ENCODE assay signal across 18 cellular contexts in genomic region chr4:152598454-152598853, GRCh38.
DNase-seq lines count a peak whose midpoint lies in the region; ATAC-seq, FAIRE-seq and TF ChIP-seq lines count a peak whose summit lies in the region.
"Had no signal": no experiment of that assay in that cellular context is flagged by ENCODE, and none has a peak within 500 bp of the region (broad histone marks: within the 10 kb centered on the region; RNA-seq: fewer than 3 reads in every experiment).

No MANE protein-coding gene starts in this region.

- DNase-seq in GM12891 (ENCODE audit: insufficient read length, low spot score) = no peak
- DNase-seq in GM19239 (ENCODE audit: insufficient read length, low spot score) = no peak
- no peak for DNase-seq in mucosa of descending colon
- no peak for DNase-seq in activated naive CD4-positive, alpha-beta T cell treated with anti-CD3 and anti-CD28 coated beads, Interleukin-2, amount 50 U/mL, for 72 hours (ENCODE audit: low spot score in 2 of 2)
- DNase-seq in natural killer cell = no peak
- DNase-seq in stimulated activated CD4-positive, alpha-beta T cell treated with anti-CD3 and anti-CD28 coated beads, Interleukin-1b, Interleukin-23, amount 100 ng/mL, for 48 hours = no peak
- DNase-seq: C1 segment of cervical spinal cord; Calu3; CD4-positive, alpha-beta T cell; DMS 273 treated with DMSO at 0.1 percent for 48 hours; DND-41; GDM1 had no signal

- no peaks in the 10 kb centered on the region for H3K36me3 ChIP-seq in endocrine pancreas (ENCODE audit: control insufficient read depth, insufficient read depth, low read length)
- no peaks in the 10 kb centered on the region for H3K36me3 ChIP-seq in mucosa of descending colon (ENCODE audit: low read depth)

- no peak overlapping the region for H3K27ac Mint-ChIP-seq in activated naive CD4-positive, alpha-beta T cell treated with anti-CD3 and anti-CD28 coated beads, Interleukin-2, amount 50 U/mL, for 72 hours
- H3K27ac Mint-ChIP-seq in natural killer cell = no peak overlapping the region
- H3K27ac Mint-ChIP-seq: B cell; CD4-positive, alpha-beta T cell had no signal

- ATAC-seq in mucosa of descending colon (peak; percentile 51), natural killer cell (no peak)
- ATAC-seq in activated naive CD4-positive, alpha-beta T cell treated with anti-CD3 and anti-CD28 coated beads, Interleukin-2, amount 50 U/mL, for 72 hours = no peak
- ATAC-seq: HCT116 had no signal

- no peak for TF ChIP-seq CTCF in mucosa of descending colon (IDR thresholded peaks at IDR 0.05)
- no peak for TF ChIP-seq CTCF in natural killer cell (IDR thresholded peaks at IDR 0.05)

- H3K27me3 ChIP-seq in endocrine pancreas (ENCODE audit: control insufficient read depth, insufficient read depth, low read length) = no peaks in the 10 kb centered on the region

- H3K4me3 Mint-ChIP-seq in natural killer cell = no peak overlapping the region
- H3K4me3 Mint-ChIP-seq: B cell; CD4-positive, alpha-beta T cell had no signal

- intact Hi-C loops in mucosa of descending colon (cut with DNase I, micrococcal nuclease) = no loop called here
- intact Hi-C loops in natural killer cell (cut with micrococcal nuclease) = no loop called here

- peak; percentile 26 for FAIRE-seq in GM12891 (lab: Jason Lieb, UNC)
- peak; percentile 72 for FAIRE-seq in GM19239 (lab: Jason Lieb, UNC)
- FAIRE-seq: A204.1, H54, HTR-8/SVneo had no signal

- no peaks in the 10 kb centered on the region for H3K9me3 ChIP-seq in endocrine pancreas (ENCODE audit: control insufficient read depth, low read length)
- H3K9me3 ChIP-seq in mucosa of descending colon = no peaks in the 10 kb centered on the region

- H3K4me1 ChIP-seq in endocrine pancreas (ENCODE audit: control insufficient read depth, insufficient read depth, low read length) = peaks cover 5% of the 10 kb centered on the region
- H3K4me1 ChIP-seq in mucosa of descending colon (ENCODE audit: low read depth) = no peaks in the 10 kb centered on the region

- peak overlapping the region; percentile 41 for H3K4me3 ChIP-seq in endocrine pancreas (ENCODE audit: control insufficient read depth, insufficient read depth, low read length)
- H3K4me3 ChIP-seq in mucosa of descending colon = no peak overlapping the region

- H3K36me3 Mint-ChIP-seq in activated naive CD4-positive, alpha-beta T cell treated with anti-CD3 and anti-CD28 coated beads, Interleukin-2, amount 50 U/mL, for 72 hours = no peaks in the 10 kb centered on the region
- no peaks in the 10 kb centered on the region for H3K36me3 Mint-ChIP-seq in natural killer cell

- no peaks in the 10 kb centered on the region for H3K4me1 Mint-ChIP-seq in natural killer cell

- no peak overlapping the region for H3K9ac ChIP-seq in endocrine pancreas (ENCODE audit: control insufficient read depth, insufficient read depth, low read length)

- no peaks in the 10 kb centered on the region for H3K9me3 Mint-ChIP-seq in activated naive CD4-positive, alpha-beta T cell treated with anti-CD3 and anti-CD28 coated beads, Interleukin-2, amount 50 U/mL, for 72 hours
- H3K9me3 Mint-ChIP-seq in natural killer cell = no peaks in the 10 kb centered on the region
- H3K9me3 Mint-ChIP-seq: CD4-positive, alpha-beta T cell had no signal

- H3K27me3 Mint-ChIP-seq in natural killer cell (ENCODE audit: low read depth in 2 of 2) = peaks cover 6 to 9% of the 10 kb centered on the region in 2 donors
- H3K27me3 Mint-ChIP-seq: B cell; CD4-positive, alpha-beta T cell had no signal

- TF ChIP-seq POLR2A in GM12891 (IDR thresholded peaks at IDR 0.05; ENCODE audit: low read depth, low read length) = no peak

TF ChIP-seq in GM12891, 5 proteins besides CTCF, POLR2A, EP300 and RAD21:
- no peak for TF ChIP-seq PAX5 (IDR thresholded peaks at IDR 0.05; ENCODE audit: insufficient read depth, low read length, severe bottlenecking)
- no peak for TF ChIP-seq POU2F2 (IDR thresholded peaks at IDR 0.05; ENCODE audit: low read depth, low read length)
- TF ChIP-seq TAF1 (IDR thresholded peaks at IDR 0.05; ENCODE audit: low read depth, low read length) = no peak
- TF ChIP-seq SPI1 (IDR thresholded peaks at IDR 0.05; ENCODE audit: low read depth, low read length) = no peak
- TF ChIP-seq POLR2AphosphoS5 (IDR thresholded peaks at IDR 0.05; ENCODE audit: low read depth, low read length) = no peak
